In genomic region chr4:159674241-159674640, GRCh38 we compare ENCODE assay signal across 3 cellular contexts.
TF ChIP-seq lines count a peak whose summit lies in the region.

No MANE protein-coding gene starts in this region.

TF ChIP-seq in GM23338, 12 proteins besides CTCF, POLR2A, EP300 and RAD21 (continues in another document):
- TF ChIP-seq ZNF114 (CRISPR knock-in tag; IDR thresholded peaks at IDR 0.05), result no peak
- TF ChIP-seq JUNB (IDR thresholded peaks at IDR 0.05; ENCODE audit: unreplicated experiment), result no peak
- no peak for TF ChIP-seq CREB1 (CRISPR knock-in tag; IDR thresholded peaks at IDR 0.05; ENCODE audit: low read depth)
- no peak for TF ChIP-seq REST (IDR thresholded peaks at IDR 0.05; ENCODE audit: unreplicated experiment)
- TF ChIP-seq NANOG (IDR thresholded peaks at IDR 0.05; ENCODE audit: borderline replicate concordance), result no peak

TF ChIP-seq in H1, 55 proteins besides CTCF, POLR2A, EP300 and RAD21:
- TF ChIP-seq RXRA (IDR thresholded peaks at IDR 0.05; ENCODE audit: insufficient read depth, low read depth, low read length) (no peak), NANOG (IDR thresholded peaks at IDR 0.05; ENCODE audit: insufficient read depth, low read depth, low read length, poor library complexity, severe bottlenecking) (no peak), HDAC6 (IDR thresholded peaks at IDR 0.05; ENCODE audit: low read depth, low read length) (no peak), KDM4A (IDR thresholded peaks at IDR 0.05; ENCODE audit: low read depth, low read length, severe bottlenecking) (no peak), RFX5 (IDR thresholded peaks at IDR 0.05; ENCODE audit: borderline replicate concordance, low read depth, low read length) (no peak), HDAC2 (IDR thresholded peaks at IDR 0.05; ENCODE audit: borderline replicate concordance in 1 of 2, low read depth in 2 of 2, low read length in 2 of 2) (no peak)

TF ChIP-seq in HepG2, 621 proteins besides CTCF, POLR2A, EP300 and RAD21:
- TF ChIP-seq ZIK1 (CRISPR knock-in tag; IDR thresholded peaks at IDR 0.05; ENCODE audit: borderline replicate concordance, low read depth) (no peak), ARID2 (CRISPR knock-in tag; IDR thresholded peaks at IDR 0.05; ENCODE audit: borderline replicate concordance) (no peak), ZNF598 (CRISPR knock-in tag; IDR thresholded peaks at IDR 0.05; ENCODE audit: borderline replicate concordance) (no peak), ZNF382 (CRISPR knock-in tag; IDR thresholded peaks at IDR 0.05; ENCODE audit: borderline replicate concordance) (no peak), ZNF121 (CRISPR knock-in tag; IDR thresholded peaks at IDR 0.05) (no peak), ZSCAN12 (CRISPR knock-in tag; IDR thresholded peaks at IDR 0.05) (no peak), KLF16 (CRISPR knock-in tag; IDR thresholded peaks at IDR 0.05) (no peak), NFYB (CRISPR knock-in tag; IDR thresholded peaks at IDR 0.05) (no peak), FOXO4 (CRISPR knock-in tag; conservative IDR thresholded peaks at IDR 0.05) (no peak), ATF7 (IDR thresholded peaks at IDR 0.05) (no peak), ATF7 (CRISPR knock-in tag; IDR thresholded peaks at IDR 0.05) (no peak), PLSCR1 (CRISPR knock-in tag; IDR thresholded peaks at IDR 0.05; ENCODE audit: borderline replicate concordance) (no peak), ZKSCAN1 (IDR thresholded peaks at IDR 0.05; ENCODE audit: low read length) (no peak)
